ENCODE assay signal across 8 cellular contexts in genomic region chr9:69671904-69672827, GRCh38. TPM values are rescaled to one million over a fixed set of nuclear protein-coding genes. Genes with fewer than 3 reads are reported as not detected.
DNase-seq lines count a peak whose midpoint lies in the region; ATAC-seq and TF ChIP-seq lines count a peak whose summit lies in the region.

Gene APBA1, minus strand, starts transcription at chr9:69672371.

- H3K27me3 Mint-ChIP-seq in activated naive CD8-positive, alpha-beta T cell treated with anti-CD3 and anti-CD28 coated beads for 36 hours, result peaks cover 25% of the 10 kb centered on the region

- peak within 1 kb of the TSS; percentile 97 for H2AFZ ChIP-seq in osteoblast (ENCODE audit: low read length)

- POLR2A ChIA-PET in RWPE1 (lab: Yijun Ruan, JAX; ENCODE audit: low non-redundant PET), result interaction anchor here (0.6 kb wide), 2 partner anchors 59 to 88 kb away, joined by 3 read pairs; partner anchors contain the start of gene PTAR1

- H3K27ac ChIP-seq in BLaER1 (peak within 1 kb of the TSS; percentile 83), RWPE1 (peak within 1 kb of the TSS; percentile 69), osteoblast (ENCODE audit: low read depth, low read length) (peak within 1 kb of the TSS; percentile 53), upper lobe of right lung (peak within 1 kb of the TSS; percentile 49)

- H3K9me3 Mint-ChIP-seq in activated naive CD8-positive, alpha-beta T cell treated with anti-CD3 and anti-CD28 coated beads for 36 hours, result no peaks in the 10 kb centered on the region

- H3K27ac Mint-ChIP-seq in activated naive CD8-positive, alpha-beta T cell treated with anti-CD3 and anti-CD28 coated beads for 36 hours, result peak within 1 kb of the TSS; percentile 14

- TF ChIP-seq CTCF in RWPE1 (conservative IDR thresholded peaks at IDR 0.05; ENCODE audit: low read depth) (no peak), osteoblast (IDR thresholded peaks at IDR 0.05; ENCODE audit: extremely low read depth, low read depth, low read length) (no peak), upper lobe of right lung (IDR thresholded peaks at IDR 0.05) (no peak)

- no peaks in the 10 kb centered on the region for H3K36me3 ChIP-seq in BLaER1
- no peaks in the 10 kb centered on the region for H3K36me3 ChIP-seq in osteoblast (ENCODE audit: insufficient read depth, low read length)
- no peaks in the 10 kb centered on the region for H3K36me3 ChIP-seq in upper lobe of right lung

- H3K4me3 ChIP-seq in BLaER1 (peak within 1 kb of the TSS; percentile 87), osteoblast (ENCODE audit: insufficient read depth, low read length) (peak within 1 kb of the TSS; percentile 74), upper lobe of right lung (peak within 1 kb of the TSS; percentile 81)

- peak within 1 kb of the TSS; percentile 73 for H3K4me3 Mint-ChIP-seq in activated naive CD8-positive, alpha-beta T cell treated with anti-CD3 and anti-CD28 coated beads for 36 hours

- H4K20me1 ChIP-seq in BLaER1 (no peaks in the 10 kb centered on the region), osteoblast (ENCODE audit: insufficient read depth, low read length) (no peaks in the 10 kb centered on the region)

- CTCF ChIA-PET in RWPE1 (lab: Yijun Ruan, JAX), result interaction anchor here (0.5 to 1.5 kb wide), 23 partner anchors 9 to 930 kb away, joined by 3 to 9 read pairs (median 4); no protein-coding TSS in a partner anchor

- intact Hi-C loops in head of caudate nucleus (cut with DNase I), result loop anchor here (2.0 to 10.0 kb wide), 2 partner anchors 87 to 117 kb away; no protein-coding TSS in a partner anchor
- intact Hi-C loops in upper lobe of right lung (cut with DNase I), result no loop called here

- no peaks in the 10 kb centered on the region for H3K36me3 Mint-ChIP-seq in activated naive CD8-positive, alpha-beta T cell treated with anti-CD3 and anti-CD28 coated beads for 36 hours

- H3K4me1 ChIP-seq in BLaER1, result peaks cover 54% of the 10 kb centered on the region
- H3K4me1 ChIP-seq in osteoblast (ENCODE audit: insufficient read depth, low read length), result peaks cover 24% of the 10 kb centered on the region
- H3K4me1 ChIP-seq in upper lobe of right lung, result peaks cover 5% of the 10 kb centered on the region

- peak within 1 kb of the TSS; percentile 85 for H3K9ac ChIP-seq in BLaER1

- peak within 1 kb of the TSS; percentile 94 for H3K4me2 ChIP-seq in BLaER1
- peak within 1 kb of the TSS; percentile 87 for H3K4me2 ChIP-seq in osteoblast (ENCODE audit: insufficient read depth, low read length)

- H3K27me3 ChIP-seq in BLaER1 (no peaks in the 10 kb centered on the region), osteoblast (ENCODE audit: insufficient read depth, low read length) (no peaks in the 10 kb centered on the region), upper lobe of right lung (no peaks in the 10 kb centered on the region)

- H3K9me3 ChIP-seq in BLaER1 (no peaks in the 10 kb centered on the region), osteoblast (ENCODE audit: low read depth, low read length) (no peaks in the 10 kb centered on the region), upper lobe of right lung (no peaks in the 10 kb centered on the region)

- H3K79me2 ChIP-seq in osteoblast (ENCODE audit: insufficient read depth, low read length), result peaks cover 3% of the 10 kb centered on the region

- no peak for DNase-seq in RWPE1 (ENCODE audit: low spot score)
- peak; percentile 64 for DNase-seq in activated naive CD8-positive, alpha-beta T cell treated with anti-CD3 and anti-CD28 coated beads for 36 hours
- DNase-seq in head of caudate nucleus, result peak; percentile 44 to 92 (median 84)
- DNase-seq in osteoblast (ENCODE audit: insufficient read length, low spot score, missing footprints), result peak; percentile 91
- DNase-seq in upper lobe of right lung, result peak; percentile 81

- peaks cover 5% of the 10 kb centered on the region for H3K4me1 Mint-ChIP-seq in activated naive CD8-positive, alpha-beta T cell treated with anti-CD3 and anti-CD28 coated beads for 36 hours

- ATAC-seq in GM19395 (IDR thresholded peaks at IDR 0.05; ENCODE audit: unreplicated experiment), result peak; percentile 42
- peak; percentile 52 for ATAC-seq in HG03460 (IDR thresholded peaks at IDR 0.05; ENCODE audit: unreplicated experiment)
- ATAC-seq in upper lobe of right lung, result peak; percentile 81

RNA-seq across cellular contexts. Expression of gene APBA1, which starts in this region (rescaled TPM):
- under 1 TPM; 0.08 to 0.23 TPM for total RNA-seq in activated naive CD8-positive, alpha-beta T cell treated with anti-CD3 and anti-CD28 coated beads for 36 hours
- total RNA-seq in osteoblast (1.8 and 5.3 TPM in 2 replicates), upper lobe of right lung (6.2 TPM)

Comparison
In these comparisons a context has a peak if more than half of its experiments do, and no peak if none do; other contexts are left out.
1. Peak in DNase-seq in activated naive CD8-positive, alpha-beta T cell treated with anti-CD3 and anti-CD28 coated beads for 36 hours; RNA of the gene not detected or under 1 TPM.